ENCODE assay signal across 27 cellular contexts in the genomic region with DNA sequence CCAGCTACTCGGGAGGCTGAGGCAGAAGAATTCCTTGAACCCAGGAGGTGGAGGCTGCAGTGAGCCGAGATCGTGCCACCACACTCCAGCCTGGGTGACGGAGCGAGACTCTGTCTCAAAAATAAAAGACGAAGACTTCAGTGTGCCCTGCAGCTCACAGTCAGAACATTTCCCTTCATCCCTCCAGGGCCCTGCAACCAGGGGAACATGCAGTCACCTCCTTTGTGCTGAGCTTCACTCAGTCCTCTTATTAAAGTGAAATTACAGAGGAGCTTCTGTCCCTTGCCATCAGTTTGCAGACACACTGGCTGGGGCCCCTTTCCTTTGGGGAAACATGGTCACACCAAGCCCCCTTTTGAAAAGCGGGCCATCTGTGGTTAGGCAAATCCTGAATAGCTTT. TPM values are rescaled to one million over a fixed set of nuclear protein-coding genes. Genes with fewer than 3 reads are reported as not detected.
"Had no signal": no experiment of that assay in that cellular context is flagged by ENCODE, and none has a peak within 500 bp of the region (broad histone marks: within the 10 kb centered on the region; RNA-seq: fewer than 3 reads in every experiment).

No MANE protein-coding gene starts in this region.

- H3K27ac Mint-ChIP-seq: memory B cell, mesothelial cell of epicardium had no signal

- H3K27me3 Mint-ChIP-seq: dendritic cell treated with granulocyte-macrophage colony-stimulating factor and Interleukin-4, amounts not matched to agents 40 ng/mL and 50 ng/mL, for 4 days had no signal

- H3K9me3 ChIP-seq: colonic mucosa, esophagus squamous epithelium, gastrocnemius medialis, heart right ventricle, left lung, lower lobe of right lung, mucosa of descending colon had no signal

- H3K4me3 Mint-ChIP-seq: dendritic cell treated with granulocyte-macrophage colony-stimulating factor and Interleukin-4, amounts not matched to agents 40 ng/mL and 50 ng/mL, for 4 days; memory B cell; mesothelial cell of epicardium had no signal

- H3K4me3 ChIP-seq: colonic mucosa, esophagus squamous epithelium, gastrocnemius medialis, heart right ventricle, left lung, lower lobe of right lung, mucosa of descending colon had no signal

- H3K27me3 ChIP-seq: colonic mucosa, left lung had no signal

- H3K36me3 ChIP-seq: colonic mucosa, esophagus squamous epithelium, gastrocnemius medialis, heart right ventricle, left lung, lower lobe of right lung had no signal

- DNase-seq: cerebellar nuclear complex; colonic mucosa; cortex of kidney; effector CD4-positive, alpha-beta T cell; effector memory CD4-positive, alpha-beta T cell; erythroblast; esophagus squamous epithelium; foreskin fibroblast; foreskin melanocyte; gastrocnemius medialis; glutamatergic neuron; heart right ventricle; hippocampal formation; left cardiac atrium; left lung; left ventricle myocardium superior; lower lobe of right lung; mesendoderm; mucosa of descending colon had no signal

- H3K4me1 Mint-ChIP-seq: memory B cell had no signal

- H3K27ac ChIP-seq: colonic mucosa, epithelial cell of prostate, esophagus squamous epithelium, gastrocnemius medialis, heart right ventricle, left lung, lower lobe of right lung had no signal

- H3K9me3 Mint-ChIP-seq: dendritic cell treated with granulocyte-macrophage colony-stimulating factor and Interleukin-4, amounts not matched to agents 40 ng/mL and 50 ng/mL, for 4 days had no signal

- H3K4me1 ChIP-seq: colonic mucosa, gastrocnemius medialis had no signal

- ATAC-seq: esophagus mucosa, gastrocnemius medialis, heart right ventricle, left cardiac atrium, left lung, left ventricle myocardium superior, lower lobe of right lung, mucosa of descending colon had no signal

RNA-seq across cellular contexts. Expression of a gene that starts 24.2 kb away (rescaled TPM):
- total RNA-seq: chondrocyte, gastrocnemius medialis, glomerular endothelial cell, left ventricle myocardium superior, lung microvascular endothelial cell had no signal
